ENCODE assay signal across 19 cellular contexts in the genomic region with DNA sequence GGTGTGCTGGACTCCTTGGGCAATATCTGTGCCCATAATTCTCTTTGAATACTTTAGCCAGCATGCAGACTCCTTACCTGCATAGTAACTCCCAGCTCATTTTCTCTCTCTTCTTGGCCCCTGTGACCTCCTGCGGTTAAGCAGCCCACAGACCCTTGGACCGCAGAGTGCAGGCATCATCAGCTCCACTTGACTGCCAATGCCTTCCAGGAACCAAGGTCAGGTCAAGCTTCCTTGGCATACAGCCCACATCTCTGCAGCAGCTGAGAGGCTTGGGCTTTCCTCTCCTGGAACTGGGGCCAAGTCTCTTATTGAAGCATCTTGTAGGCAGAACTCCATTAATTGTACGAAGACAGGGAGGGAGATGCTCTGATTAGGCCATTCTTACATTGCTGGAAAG.
"Had no signal": no experiment of that assay in that cellular context is flagged by ENCODE, and none has a peak within 500 bp of the region (broad histone marks: within the 10 kb centered on the region; RNA-seq: fewer than 3 reads in every experiment).

No MANE protein-coding gene starts in this region.

- DNase-seq: activated CD4-positive, alpha-beta T cell treated with anti-CD3 and anti-CD28 coated beads for 48 hours; activated CD4-positive, CD25-positive, alpha-beta regulatory T cell; activated CD8-positive, alpha-beta memory T cell treated with anti-CD3 and anti-CD28 coated beads, Interleukin-2, amount 50 U/mL, for 4 hours; activated naive CD4-positive, alpha-beta T cell treated with anti-CD3 and anti-CD28 coated beads for 36 hours; activated T-cell treated with anti-CD3 and anti-CD28 coated beads, Interleukin-2, amount 50 U/mL, for 4 hours; body of pancreas; effector memory CD8-positive, alpha-beta T cell; left cardiac atrium; midbrain; nephron progenitor cell; occipital lobe; posterior cingulate gyrus; right cardiac atrium; small intestine; stimulated activated CD4-positive, alpha-beta T cell treated with anti-CD3 and anti-CD28 coated beads, Interleukin-4, amount 100 ng/mL, for 1 hour; stomach; trophoblast cell had no signal

- H3K4me3 ChIP-seq: body of pancreas, lung, stomach had no signal

- ATAC-seq: body of pancreas; effector memory CD8-positive, alpha-beta T cell; left cardiac atrium; right cardiac atrium; stimulated activated effector memory CD8-positive, alpha-beta T cell treated with anti-CD3 and anti-CD28 coated beads, Interleukin-12 subunit alpha, Interleukin-12 subunit beta, amount 100 ng/mL, for 72 hours had no signal
